In genomic region chr7:128408709-128409434, GRCh38 we compare ENCODE assay signal across 8 cellular contexts. TPM values are rescaled to one million over a fixed set of nuclear protein-coding genes. Genes with fewer than 3 reads are reported as not detected.
DNase-seq lines count a peak whose midpoint lies in the region; ATAC-seq, FAIRE-seq and TF ChIP-seq lines count a peak whose summit lies in the region.

No MANE protein-coding gene starts in this region.

- no peaks in the 10 kb centered on the region for H4K20me1 ChIP-seq in HCT116 (ENCODE audit: insufficient read depth)
- H4K20me1 ChIP-seq in HepG2 (ENCODE audit: insufficient read depth, low read length), result no peaks in the 10 kb centered on the region

- CTCF ChIA-PET in HCT116 (lab: Charles Lee), result interaction anchor here (1.1 to 5.6 kb wide), 6 partner anchors 9 to 51 kb away, joined by 4 to 37 read pairs (median 8); no protein-coding TSS in a partner anchor
- CTCF ChIA-PET in HepG2 (lab: Yijun Ruan, JAX; ENCODE audit: low intra/inter-chr PET ratio, low total read pairs), result no interaction called here

- TF ChIP-seq RAD21 in HCT116 (IDR thresholded peaks at IDR 0.05; ENCODE audit: low read depth), result no peak
- TF ChIP-seq RAD21 in HepG2 (CRISPR knock-in tag; IDR thresholded peaks at IDR 0.05), result no peak

- ATAC-seq in HCT116, result no peak
- peak; percentile 9 for ATAC-seq in HepG2
- no peak for ATAC-seq in HG03045 (IDR thresholded peaks at IDR 0.05; ENCODE audit: unreplicated experiment)

- no peak overlapping the region for H2AFZ ChIP-seq in HCT116 (ENCODE audit: low read depth, low read length, poor library complexity, severe bottlenecking)
- peak overlapping the region; percentile 31 for H2AFZ ChIP-seq in HepG2 (ENCODE audit: low read length)

- TF ChIP-seq POLR2A in HCT116 (IDR thresholded peaks at IDR 0.05; ENCODE audit: borderline replicate concordance, extremely low read depth, insufficient read depth, insufficient read length) (no peak), adrenal gland (IDR thresholded peaks at IDR 0.05) (no peak), HepG2 (IDR thresholded peaks at IDR 0.05; ENCODE audit: insufficient read depth in 1 of 2, low read depth in 2 of 2, low read length in 2 of 2) (no peak), tibial nerve (IDR thresholded peaks at IDR 0.05) (no peak)

- H3K9ac ChIP-seq in HCT116 (ENCODE audit: low read length) (peak overlapping the region; percentile 70), HepG2 (ENCODE audit: insufficient read depth, low read depth, low read length) (peak overlapping the region; percentile 42)

- H3K79me2 ChIP-seq in HCT116 (ENCODE audit: insufficient read depth, low read length), result peaks cover 15% of the 10 kb centered on the region
- H3K79me2 ChIP-seq in HepG2 (ENCODE audit: insufficient read depth, low read length), result no peaks in the 10 kb centered on the region

- POLR2A ChIA-PET in HCT116 (lab: Charles Lee) (interaction anchor here (1.2 kb wide), 1 partner anchor 65 kb away, joined by 3 read pairs; the partner anchor contains the start of gene RBM28), HepG2 (lab: Yijun Ruan, JAX) (interaction anchor here (0.7 to 1.3 kb wide), 5 partner anchors 9 to 65 kb away, joined by 3 to 6 read pairs (median 3); partner anchors contain the start of genes HILPDA and RBM28)

- intact Hi-C loops in HCT116 (cut with micrococcal nuclease) (no loop called here), adrenal gland (cut with DNase I) (loop anchor here in 1 of 2 donors (10.0 kb wide), 1 partner anchor 56 kb away; no protein-coding TSS in a partner anchor), HepG2 (cut with micrococcal nuclease; ENCODE audit: unreplicated experiment) (no loop called here)

- H3K9me3 ChIP-seq in HCT116 (ENCODE audit: control insufficient read depth in 1 of 2, insufficient read depth in 1 of 2, low read depth in 1 of 2, low read length in 2 of 2) (no peaks in the 10 kb centered on the region), adrenal gland (replicated peaks in 1 of 3) (no peaks in the 10 kb centered on the region), HepG2 (ENCODE audit: low read length) (no peaks in the 10 kb centered on the region), tibial nerve (peaks cover 0 to 4% (median 0%) of the 10 kb centered on the region in 4 donors)

- RAD21 ChIA-PET in HCT116 (lab: Charles Lee; ENCODE audit: low non-redundant PET in 1 of 2, low total read pairs in 2 of 2, uncharacterized antibody in 2 of 2, unreplicated experiment in 2 of 2), result no interaction called here

- H3K27me3 ChIP-seq in HCT116 (ENCODE audit: insufficient read depth, low read length) (no peaks in the 10 kb centered on the region), adrenal gland (no peaks in the 10 kb centered on the region), HepG2 (ENCODE audit: control insufficient read depth in 1 of 2, insufficient read depth in 2 of 2, low read length in 2 of 2) (peaks cover 2 to 24% of the 10 kb centered on the region in 2 experiments; a peak in 2 of 5 replicates), tibial nerve (no peaks in the 10 kb centered on the region)

- no peak for FAIRE-seq in HepG2 (lab: Jason Lieb, UNC)

- H3K27ac ChIP-seq in HCT116 (ENCODE audit: low read depth, low read length) (peak overlapping the region; percentile 75), adrenal gland (peak overlapping the region in 4 of 5 donors; percentile 47 to 91 (median 81)), HepG2 (ENCODE audit: extremely low read length, insufficient read depth, low read length) (no peak overlapping the region), tibial nerve (peak overlapping the region; percentile 81 to 96 (median 89))

- peaks cover 33 to 57% of the 10 kb centered on the region in 2 experiments for H3K4me1 ChIP-seq in HCT116 (ENCODE audit: control insufficient read depth in 1 of 2, insufficient read depth in 2 of 2, low read length in 2 of 2)
- peaks cover 6 to 38% of the 10 kb centered on the region in 2 donors for H3K4me1 ChIP-seq in adrenal gland (replicated peaks in 1 of 2)
- H3K4me1 ChIP-seq in HepG2 (ENCODE audit: insufficient read depth, low read length), result peaks cover 55% of the 10 kb centered on the region
- H3K4me1 ChIP-seq in tibial nerve, result peaks cover 0 to 59% (median 37%) of the 10 kb centered on the region in 4 donors

- TF ChIP-seq CTCF in AG09309 (IDR thresholded peaks at IDR 0.05; ENCODE audit: control insufficient read depth, insufficient read depth, low read depth, low read length, missing control alignments) (no peak), HCT116 (IDR thresholded peaks at IDR 0.05 in 2 of 3, conservative IDR thresholded peaks at IDR 0.05 in 1 of 3; ENCODE audit: borderline replicate concordance in 1 of 3, insufficient read depth in 1 of 3, low read depth in 2 of 3, low read length in 2 of 3) (no peak), adrenal gland (IDR thresholded peaks at IDR 0.05) (no peak), HepG2 (CRISPR knock-in tag; IDR thresholded peaks at IDR 0.05) (no peak), tibial nerve (IDR thresholded peaks at IDR 0.05) (no peak)

- 52 to 70% (median 58%) methylated on average over 10 to 14 of the region's 14 CpGs for WGBS in adrenal gland, 4 donors
- WGBS in HepG2 (ENCODE audit: low lambda C conversion rate), result 0% methylated on average over 5 of the region's 14 CpGs
- 26 to 32% methylated on average over 14 of the region's 14 CpGs for WGBS in tibial nerve, 2 donors

- peak overlapping the region; percentile 85 for H3K4me3 ChIP-seq in AG09309 (ENCODE audit: control insufficient read depth, low read depth, low read length)
- H3K4me3 ChIP-seq in HCT116 (replicated peaks in 1 of 2; ENCODE audit: low read depth in 1 of 2, low read length in 2 of 2), result peak overlapping the region; percentile 65 to 70
- peak overlapping the region in 2 of 4 donors; percentile 35 to 59 for H3K4me3 ChIP-seq in adrenal gland
- peak overlapping the region; percentile 57 to 75 (median 67) for H3K4me3 ChIP-seq in HepG2 (replicated peaks in 1 of 3; ENCODE audit: insufficient read depth in 1 of 3, low read depth in 2 of 3, low read length in 3 of 3)
- H3K4me3 ChIP-seq in tibial nerve, result peak overlapping the region; percentile 63 to 72 (median 66)

- in situ Hi-C loops in HepG2 (cut with HindIII; ENCODE audit: extremely low pct_ligation_motif_present, low pct_unique_long_range_greater_than_20kb), result no loop called here

- H3K36me3 ChIP-seq in HCT116 (ENCODE audit: control insufficient read depth in 1 of 2, insufficient read depth in 2 of 2, low read length in 2 of 2) (no peaks in the 10 kb centered on the region), adrenal gland (replicated peaks in 1 of 2) (no peaks in the 10 kb centered on the region), HepG2 (replicated peaks in 1 of 2; ENCODE audit: control insufficient read depth in 1 of 2, insufficient read depth in 2 of 2, low read length in 2 of 2) (no peaks in the 10 kb centered on the region), tibial nerve (no peaks in the 10 kb centered on the region)

- DNase-seq in AG09309 (ENCODE audit: low read depth), result no peak
- no peak for DNase-seq in HCT116 (ENCODE audit: low read depth, low spot score)
- no peak for DNase-seq in adrenal gland
- DNase-seq in HepG2 (ENCODE audit: low spot score), result no peak
- DNase-seq in tibial nerve (ENCODE audit: low spot score in 2 of 2), result peak in 1 of 2 donors; percentile 39
- DNase-seq in NCI-H2081 (lab: John Stamatoyannopoulos, UW), result no peak
- no peak for DNase-seq in activated gamma-delta T cell (lab: John Stamatoyannopoulos, UW)

- BruUV-seq in HCT116 (replicated peaks; lab: Mats Ljungman, UMichigan), result TSS peak; percentile 41
- BruUV-seq in HepG2 (replicated peaks; lab: Mats Ljungman, UMichigan), result no TSS peak

- TF ChIP-seq EP300 in HepG2 (IDR thresholded peaks at IDR 0.05; ENCODE audit: low read depth in 2 of 2, low read length in 2 of 2) (no peak), HepG2 (CRISPR knock-in tag; IDR thresholded peaks at IDR 0.05; ENCODE audit: borderline replicate concordance) (no peak), tibial nerve (IDR thresholded peaks at IDR 0.05) (no peak)

- no peaks in the 10 kb centered on the region for H3K9me2 ChIP-seq in HCT116 (ENCODE audit: insufficient read depth)

- H3K4me2 ChIP-seq in HCT116 (ENCODE audit: low read length), result peak overlapping the region; percentile 100
- peak overlapping the region; percentile 100 for H3K4me2 ChIP-seq in HepG2 (ENCODE audit: low read depth, low read length)

RNA-seq across cellular contexts. Expression of gene IMPDH1, which starts 0.9 kb away (rescaled TPM):
- 98.2 TPM for total RNA-seq in HCT116 (2021; ENCODE audit: unreplicated experiment)
- 82.5 and 94.8 TPM in 2 replicates for polyA plus RNA-seq in HCT116 (2012)
- total RNA-seq in adrenal gland, result 10 to 100 TPM; 22.0 to 52.4 (median 31.6) TPM
- 10 to 100 TPM; 11.8 to 35.3 (median 33.5) TPM for polyA plus RNA-seq in adrenal gland
- 18.4 and 22.8 TPM in 2 replicates for total RNA-seq in HepG2 (2016; rRNA removed; fragmentation: Illumina TruSeq; extraction: Trizol)
- 12.3 and 12.6 TPM in 2 replicates for total RNA-seq in HepG2 (2016; cell fraction: cytosol; rRNA removed; fragmentation: Illumina TruSeq; extraction: Trizol; ENCODE audit: low read depth)
- total RNA-seq in HepG2 (2016; cell fraction: insoluble cytoplasmic fraction; rRNA removed; fragmentation: Illumina TruSeq; extraction: Trizol), result 15.4 and 23.8 TPM in 2 replicates
- total RNA-seq in HepG2 (2016; cell fraction: membrane; rRNA removed; fragmentation: Illumina TruSeq; extraction: Trizol), result 28.1 and 28.2 TPM in 2 replicates
- 12.6 and 19.2 TPM in 2 replicates for total RNA-seq in HepG2 (2016; cell fraction: nucleus; rRNA removed; fragmentation: Illumina TruSeq; extraction: Trizol)
- polyA plus RNA-seq in HepG2 (2011; rRNA removed), result 34.0 and 49.9 TPM in 2 replicates
- polyA plus RNA-seq in HepG2 (2011; cell fraction: cytosol; rRNA removed), result 31.4 and 37.8 TPM in 2 replicates
- polyA plus RNA-seq in HepG2 (2011; cell fraction: nucleus; rRNA removed), result 92.2 and 93.4 TPM in 2 replicates
- 25.0 and 27.5 TPM in 2 replicates for polyA plus RNA-seq in HepG2 (2012)
- 18.4 and 18.5 TPM in 2 replicates for polyA plus RNA-seq in HepG2 (2016; cell fraction: cytosol; fragmentation: Illumina TruSeq; extraction: Trizol; ENCODE audit: low read depth)
- polyA plus RNA-seq in HepG2 (2016; cell fraction: insoluble cytoplasmic fraction; fragmentation: Illumina TruSeq; extraction: Trizol; ENCODE audit: low read depth), result 20.6 and 24.8 TPM in 2 replicates
- 26.7 and 29.0 TPM in 2 replicates for polyA plus RNA-seq in HepG2 (2016; cell fraction: membrane; fragmentation: Illumina TruSeq; extraction: Trizol; ENCODE audit: low read depth)
- polyA plus RNA-seq in HepG2 (2016; cell fraction: nucleus; fragmentation: Illumina TruSeq; extraction: Trizol; ENCODE audit: insufficient read depth, low read depth), result 29.2 and 34.5 TPM in 2 replicates
- 82.0 and 176 TPM in 2 replicates for polyA minus RNA-seq in HepG2 (2011; rRNA and poly(A)+ RNA removed; ENCODE audit: low replicate concordance)
- 19.3 and 30.8 TPM in 2 replicates for polyA minus RNA-seq in HepG2 (2011; cell fraction: cytosol; rRNA and poly(A)+ RNA removed)
- 26.3 and 29.8 TPM in 2 replicates for polyA minus RNA-seq in HepG2 (2011; cell fraction: nucleus; rRNA and poly(A)+ RNA removed)
- 100 to 1,000 TPM in 1 of 4 donors, 10 to 100 TPM in 3; 50.2 to 102 (median 74.0) TPM for total RNA-seq in tibial nerve

RNA-seq across cellular contexts. Expression of gene HILPDA, which starts 46.8 kb away (rescaled TPM):
- total RNA-seq in HCT116 (2021; ENCODE audit: unreplicated experiment) (32.8 TPM), adrenal gland (10 to 100 TPM in 1 of 8 donors, 1 to 10 TPM in 7; 3.0 to 15.5 (median 7.0) TPM), HepG2 (2016; rRNA removed; fragmentation: Illumina TruSeq; extraction: Trizol) (8.6 and 11.1 TPM in 2 replicates), tibial nerve (10 to 100 TPM; 32.4 to 64.2 (median 38.3) TPM)
- polyA plus RNA-seq in HCT116 (2012), result 42.3 and 45.2 TPM in 2 replicates
- polyA plus RNA-seq in adrenal gland (10 to 100 TPM in 1 of 3 donors, 1 to 10 TPM in 2; 4.1 to 16.0 (median 8.0) TPM), HepG2 (2011; rRNA removed) (43.1 and 44.0 TPM in 2 replicates)
- total RNA-seq in HepG2 (2016; cell fraction: cytosol; rRNA removed; fragmentation: Illumina TruSeq; extraction: Trizol; ENCODE audit: low read depth), result 5.5 and 6.1 TPM in 2 replicates
- 9.8 and 10.4 TPM in 2 replicates for total RNA-seq in HepG2 (2016; cell fraction: insoluble cytoplasmic fraction; rRNA removed; fragmentation: Illumina TruSeq; extraction: Trizol)
- total RNA-seq in HepG2 (2016; cell fraction: membrane; rRNA removed; fragmentation: Illumina TruSeq; extraction: Trizol), result 9.5 and 9.7 TPM in 2 replicates
- 7.8 and 10.3 TPM in 2 replicates for total RNA-seq in HepG2 (2016; cell fraction: nucleus; rRNA removed; fragmentation: Illumina TruSeq; extraction: Trizol)
- 32.3 and 32.9 TPM in 2 replicates for polyA plus RNA-seq in HepG2 (2011; cell fraction: cytosol; rRNA removed)
- polyA plus RNA-seq in HepG2 (2011; cell fraction: nucleus; rRNA removed), result 35.8 and 42.7 TPM in 2 replicates
- 13.1 and 14.9 TPM in 2 replicates for polyA plus RNA-seq in HepG2 (2012)
- polyA plus RNA-seq in HepG2 (2016; cell fraction: cytosol; fragmentation: Illumina TruSeq; extraction: Trizol; ENCODE audit: low read depth), result 2.2 and 3.3 TPM in 2 replicates
- 8.9 and 9.4 TPM in 2 replicates for polyA plus RNA-seq in HepG2 (2016; cell fraction: insoluble cytoplasmic fraction; fragmentation: Illumina TruSeq; extraction: Trizol; ENCODE audit: low read depth)
- 4.4 and 4.9 TPM in 2 replicates for polyA plus RNA-seq in HepG2 (2016; cell fraction: membrane; fragmentation: Illumina TruSeq; extraction: Trizol; ENCODE audit: low read depth)
- 10.1 and 10.3 TPM in 2 replicates for polyA plus RNA-seq in HepG2 (2016; cell fraction: nucleus; fragmentation: Illumina TruSeq; extraction: Trizol; ENCODE audit: insufficient read depth, low read depth)
- polyA minus RNA-seq in HepG2 (2011; rRNA and poly(A)+ RNA removed; ENCODE audit: low replicate concordance), result 30.3 and 48.5 TPM in 2 replicates
- 12.9 and 14.9 TPM in 2 replicates for polyA minus RNA-seq in HepG2 (2011; cell fraction: cytosol; rRNA and poly(A)+ RNA removed)
- 12.4 and 27.1 TPM in 2 replicates for polyA minus RNA-seq in HepG2 (2011; cell fraction: nucleus; rRNA and poly(A)+ RNA removed)

RNA-seq across cellular contexts. Expression of gene PRRT4, which starts 47.4 kb away (rescaled TPM):
- total RNA-seq in HCT116 (2021; ENCODE audit: unreplicated experiment) (4.0 TPM), adrenal gland (1 to 10 TPM in 3 of 8 donors, under 1 TPM in 4, not detected in 1; 0.23 to 1.3 (median 0.83) TPM), HepG2 (2016; rRNA removed; fragmentation: Illumina TruSeq; extraction: Trizol) (not detected in 2 replicates), tibial nerve (1 to 10 TPM in 2 of 4 donors, under 1 TPM in 2; 0.78 to 6.6 (median 2.6) TPM)
- polyA plus RNA-seq in HCT116 (2012), result 2.5 and 3.4 TPM in 2 replicates
- polyA plus RNA-seq in adrenal gland (1 to 10 TPM in 2 of 3 donors, under 1 TPM in 1; 0.40 to 7.7 (median 7.5) TPM), HepG2 (2011; rRNA removed) (not detected in 2 replicates)
- total RNA-seq in HepG2 (2016; cell fraction: cytosol; rRNA removed; fragmentation: Illumina TruSeq; extraction: Trizol; ENCODE audit: low read depth), result not detected in 2 replicates
- total RNA-seq in HepG2 (2016; cell fraction: insoluble cytoplasmic fraction; rRNA removed; fragmentation: Illumina TruSeq; extraction: Trizol), result not detected in 2 replicates
- total RNA-seq in HepG2 (2016; cell fraction: membrane; rRNA removed; fragmentation: Illumina TruSeq; extraction: Trizol), result not detected in 2 replicates
- not detected in 2 replicates for total RNA-seq in HepG2 (2016; cell fraction: nucleus; rRNA removed; fragmentation: Illumina TruSeq; extraction: Trizol)
- not detected in 2 replicates for polyA plus RNA-seq in HepG2 (2011; cell fraction: cytosol; rRNA removed)
- 0.06 TPM in 1 of 2 replicates, not detected in the other for polyA plus RNA-seq in HepG2 (2011; cell fraction: nucleus; rRNA removed)
- 0.07 TPM in 1 of 2 replicates, not detected in the other for polyA plus RNA-seq in HepG2 (2012)
- polyA plus RNA-seq in HepG2 (2016; cell fraction: cytosol; fragmentation: Illumina TruSeq; extraction: Trizol; ENCODE audit: low read depth), result not detected in 2 replicates
- polyA plus RNA-seq in HepG2 (2016; cell fraction: insoluble cytoplasmic fraction; fragmentation: Illumina TruSeq; extraction: Trizol; ENCODE audit: low read depth), result not detected in 2 replicates
- polyA plus RNA-seq in HepG2 (2016; cell fraction: membrane; fragmentation: Illumina TruSeq; extraction: Trizol; ENCODE audit: low read depth), result not detected in 2 replicates
- not detected in 2 replicates for polyA plus RNA-seq in HepG2 (2016; cell fraction: nucleus; fragmentation: Illumina TruSeq; extraction: Trizol; ENCODE audit: insufficient read depth, low read depth)
- not detected in 2 replicates for polyA minus RNA-seq in HepG2 (2011; rRNA and poly(A)+ RNA removed; ENCODE audit: low replicate concordance)
- not detected in 2 replicates for polyA minus RNA-seq in HepG2 (2011; cell fraction: cytosol; rRNA and poly(A)+ RNA removed)
- polyA minus RNA-seq in HepG2 (2011; cell fraction: nucleus; rRNA and poly(A)+ RNA removed), result not detected in 2 replicates
